ENCODE assay signal across 13 cellular contexts in the genomic region with DNA sequence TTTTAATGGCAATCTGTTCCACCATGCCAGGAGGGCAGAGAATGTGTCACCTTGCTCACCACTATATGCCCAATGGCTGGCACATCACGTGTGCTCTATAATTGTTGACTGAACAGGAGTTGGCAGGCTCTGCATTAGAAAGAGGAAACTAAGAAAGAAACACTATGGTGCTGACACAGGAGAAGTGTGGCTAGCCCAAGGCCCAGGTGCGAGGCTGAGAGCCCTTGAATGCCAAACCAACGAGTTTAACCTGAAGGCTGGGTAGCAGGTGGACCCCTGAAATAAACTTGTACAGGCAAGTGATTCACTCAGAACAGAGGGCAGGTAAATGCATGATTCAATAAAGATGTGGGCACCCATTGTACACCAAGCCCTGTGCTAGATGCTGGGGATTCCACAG. TPM values are rescaled to one million over a fixed set of nuclear protein-coding genes. Genes with fewer than 3 reads are reported as not detected.
DNase-seq lines count a peak whose midpoint lies in the region; ATAC-seq and TF ChIP-seq lines count a peak whose summit lies in the region.
"Had no signal": no experiment of that assay in that cellular context is flagged by ENCODE, and none has a peak within 500 bp of the region (broad histone marks: within the 10 kb centered on the region; RNA-seq: fewer than 3 reads in every experiment).

No MANE protein-coding gene starts in this region.

- H3K9me3 Mint-ChIP-seq in activated T-cell treated with anti-CD3 and anti-CD28 coated beads, Interleukin-2, amount 50 U/mL, for 72 hours, result no peaks in the 10 kb centered on the region
- H3K9me3 Mint-ChIP-seq in effector memory CD8-positive, alpha-beta T cell, result no peaks in the 10 kb centered on the region
- no peaks in the 10 kb centered on the region for H3K9me3 Mint-ChIP-seq in stimulated activated naive B cell treated with anti-CD40 and anti-IgM and Interleukin-4, amounts not matched to agents 10 μg/mL and 1 μg/mL and 100 μg/mL, for 72 hours

- no peak overlapping the region for H3K9ac ChIP-seq in PC-3 (ENCODE audit: low read length)

- no peak for TF ChIP-seq CTCF in PC-3 (conservative IDR thresholded peaks at IDR 0.05; ENCODE audit: low read depth, low read length)

- 0 out of 2 replicates have a peak overlapping the region, but pooled peaks have one; percentile 87 for H3K4me3 ChIP-seq in PC-3 (ENCODE audit: low read length)
- H3K4me3 ChIP-seq: SJSA1, vagina had no signal

- H3K9me3 ChIP-seq in PC-3 (ENCODE audit: low read length), result no peaks in the 10 kb centered on the region
- H3K9me3 ChIP-seq: SJSA1, vagina had no signal

- H3K4me1 Mint-ChIP-seq in activated T-cell treated with anti-CD3 and anti-CD28 coated beads, Interleukin-2, amount 50 U/mL, for 72 hours (ENCODE audit: low read depth), result peaks cover 49% of the 10 kb centered on the region
- peaks cover 33 to 40% of the 10 kb centered on the region in 2 donors for H3K4me1 Mint-ChIP-seq in effector memory CD8-positive, alpha-beta T cell (ENCODE audit: low read depth in 2 of 2)
- peaks cover 29 to 45% of the 10 kb centered on the region in 2 donors for H3K4me1 Mint-ChIP-seq in stimulated activated naive B cell treated with anti-CD40 and anti-IgM and Interleukin-4, amounts not matched to agents 10 μg/mL and 1 μg/mL and 100 μg/mL, for 72 hours

- no peak for ATAC-seq in activated T-cell treated with anti-CD3 and anti-CD28 coated beads, Interleukin-2, amount 50 U/mL, for 72 hours (replicated peaks in 1 of 2)
- ATAC-seq in PC-3 (no peak), HG03025 (IDR thresholded peaks at IDR 0.05; ENCODE audit: low FRiP score, unreplicated experiment) (no peak), HG03342 (IDR thresholded peaks at IDR 0.05; ENCODE audit: unreplicated experiment) (no peak)
- no peak for ATAC-seq in effector memory CD8-positive, alpha-beta T cell (replicated peaks)
- ATAC-seq in stimulated activated naive B cell treated with anti-CD40 and anti-IgM and Interleukin-4, amounts not matched to agents 10 μg/mL and 1 μg/mL and 100 μg/mL, for 72 hours (replicated peaks), result no peak

- H4K20me1 ChIP-seq in PC-3 (ENCODE audit: low read length), result peaks cover 14% of the 10 kb centered on the region

- peak overlapping the region; percentile 87; the same call in 1 of the 2 replicates for H3K4me2 ChIP-seq in PC-3 (ENCODE audit: low read length)

- no peaks in the 10 kb centered on the region for H3F3A ChIP-seq in PC-3 (ENCODE audit: low read length, unreplicated experiment)

- H3K36me3 Mint-ChIP-seq in activated T-cell treated with anti-CD3 and anti-CD28 coated beads, Interleukin-2, amount 50 U/mL, for 72 hours (ENCODE audit: insufficient read depth in 2 of 2), result peaks cover 5 to 11% of the 10 kb centered on the region in 2 donors
- H3K36me3 Mint-ChIP-seq in effector memory CD8-positive, alpha-beta T cell (ENCODE audit: insufficient read depth), result peaks cover 25% of the 10 kb centered on the region
- peaks cover 31% of the 10 kb centered on the region in 2 donors for H3K36me3 Mint-ChIP-seq in stimulated activated naive B cell treated with anti-CD40 and anti-IgM and Interleukin-4, amounts not matched to agents 10 μg/mL and 1 μg/mL and 100 μg/mL, for 72 hours

- H3K9me2 ChIP-seq in PC-3 (replicated peaks; ENCODE audit: low read length), result no peaks in the 10 kb centered on the region

- peaks cover 88% of the 10 kb centered on the region for H3K79me2 ChIP-seq in PC-3 (ENCODE audit: low read length)

- BruUV-seq in PC-3 (replicated peaks; lab: Mats Ljungman, UMichigan), result no TSS peak

- H3K27ac Mint-ChIP-seq in activated T-cell treated with anti-CD3 and anti-CD28 coated beads, Interleukin-2, amount 50 U/mL, for 72 hours, result peak overlapping the region; percentile 75
- peak overlapping the region; percentile 96 to 99 for H3K27ac Mint-ChIP-seq in effector memory CD8-positive, alpha-beta T cell
- peak overlapping the region; percentile 65 for H3K27ac Mint-ChIP-seq in stimulated activated naive B cell treated with anti-CD40 and anti-IgM and Interleukin-4, amounts not matched to agents 10 μg/mL and 1 μg/mL and 100 μg/mL, for 72 hours

- H3K27me3 ChIP-seq in PC-3 (ENCODE audit: low read length), result no peaks in the 10 kb centered on the region
- H3K27me3 ChIP-seq: SJSA1, vagina had no signal

- POLR2A ChIA-PET in PC-3 (lab: Charles Lee; ENCODE audit: unreplicated experiment), result no interaction called here

- peaks cover 23% of the 10 kb centered on the region for H3K4me1 ChIP-seq in PC-3 (ENCODE audit: insufficient read depth, low read length)

- H3K27ac ChIP-seq in PC-3 (ENCODE audit: low read length), result no peak overlapping the region
- H3K27ac ChIP-seq: SJSA1, vagina had no signal

- CTCF ChIA-PET in PC-3 (lab: Charles Lee), result no interaction called here

- no peak overlapping the region for H2AFZ ChIP-seq in PC-3 (ENCODE audit: low read length)

- H3K4me3 Mint-ChIP-seq in activated T-cell treated with anti-CD3 and anti-CD28 coated beads, Interleukin-2, amount 50 U/mL, for 72 hours, result peak overlapping the region; percentile 76 to 98
- peak overlapping the region; percentile 3 to 99 for H3K4me3 Mint-ChIP-seq in effector memory CD8-positive, alpha-beta T cell
- H3K4me3 Mint-ChIP-seq in stimulated activated naive B cell treated with anti-CD40 and anti-IgM and Interleukin-4, amounts not matched to agents 10 μg/mL and 1 μg/mL and 100 μg/mL, for 72 hours, result peak overlapping the region; percentile 20 to 49

- H3K27me3 Mint-ChIP-seq in activated T-cell treated with anti-CD3 and anti-CD28 coated beads, Interleukin-2, amount 50 U/mL, for 72 hours (ENCODE audit: low read depth), result no peaks in the 10 kb centered on the region
- H3K27me3 Mint-ChIP-seq in effector memory CD8-positive, alpha-beta T cell, result no peaks in the 10 kb centered on the region
- H3K27me3 Mint-ChIP-seq in stimulated activated naive B cell treated with anti-CD40 and anti-IgM and Interleukin-4, amounts not matched to agents 10 μg/mL and 1 μg/mL and 100 μg/mL, for 72 hours, result no peaks in the 10 kb centered on the region

- intact Hi-C loops in PC-3 (cut with micrococcal nuclease), result loop anchor here (10.0 kb wide), 1 partner anchor 468 kb away; no protein-coding TSS in a partner anchor

- no peak for DNase-seq in activated T-cell treated with anti-CD3 and anti-CD28 coated beads, Interleukin-2, amount 50 U/mL, for 72 hours
- DNase-seq in activated T-cell treated with anti-CD3 and anti-CD28 coated beads for 4 hours (no peak), PC-3 (no peak), NCI-H446 (lab: John Stamatoyannopoulos, UW) (no peak)
- DNase-seq in effector memory CD8-positive, alpha-beta T cell, result no peak
- DNase-seq in stimulated activated naive B cell treated with anti-CD40 and anti-IgM and Interleukin-4, amounts not matched to agents 10 μg/mL and 1 μg/mL and 100 μg/mL, for 72 hours, result no peak
- DNase-seq: NCI-H1105, NCI-H526, nucleus accumbens had no signal

- H3K36me3 ChIP-seq in PC-3 (ENCODE audit: low read depth, low read length), result peaks cover 8% of the 10 kb centered on the region; the same call in 1 of the 2 replicates
- H3K36me3 ChIP-seq: vagina had no signal

RNA-seq across cellular contexts. Expression of gene CHCHD4, which starts 2.4 kb away (rescaled TPM):
- total RNA-seq in activated T-cell treated with anti-CD3 and anti-CD28 coated beads, Interleukin-2, amount 50 U/mL, for 72 hours, result 10 to 100 TPM; 14.7 to 15.6 TPM
- total RNA-seq in PC-3 (2014; rRNA removed), result 39.5 and 43.3 TPM in 2 replicates

RNA-seq across cellular contexts. Expression of gene TMEM43, which starts 2.6 kb away (rescaled TPM):
- total RNA-seq in activated T-cell treated with anti-CD3 and anti-CD28 coated beads, Interleukin-2, amount 50 U/mL, for 72 hours, result 10 to 100 TPM; 38.4 to 39.9 TPM
- 78.6 and 83.1 TPM in 2 replicates for total RNA-seq in PC-3 (2014; rRNA removed)

RNA-seq across cellular contexts. Expression of gene XPC, which starts 56.1 kb away (rescaled TPM):
- total RNA-seq in activated T-cell treated with anti-CD3 and anti-CD28 coated beads, Interleukin-2, amount 50 U/mL, for 72 hours, result 10 to 100 TPM; 48.4 to 61.0 TPM
- total RNA-seq in PC-3 (2014; rRNA removed), result 24.3 and 26.1 TPM in 2 replicates

RNA-seq across cellular contexts. Expression of gene LSM3, which starts 56.3 kb away (rescaled TPM):
- 10 to 100 TPM; 12.4 to 14.3 TPM for total RNA-seq in activated T-cell treated with anti-CD3 and anti-CD28 coated beads, Interleukin-2, amount 50 U/mL, for 72 hours
- 22.0 and 27.2 TPM in 2 replicates for total RNA-seq in PC-3 (2014; rRNA removed)

Comparison
In these comparisons a context has a peak if more than half of its experiments do, and no peak if none do; other contexts are left out.
1. H3K4me3 Mint-ChIP-seq: peak in every context shown above with its lines; median percentile 87 in activated T-cell treated with anti-CD3 and anti-CD28 coated beads, Interleukin-2, amount 50 U/mL, for 72 hours; 51 in effector memory CD8-positive, alpha-beta T cell; 34 in stimulated activated naive B cell treated with anti-CD40 and anti-IgM and Interleukin-4, amounts not matched to agents 10 μg/mL and 1 μg/mL and 100 μg/mL, for 72 hours.